In the genomic region with DNA sequence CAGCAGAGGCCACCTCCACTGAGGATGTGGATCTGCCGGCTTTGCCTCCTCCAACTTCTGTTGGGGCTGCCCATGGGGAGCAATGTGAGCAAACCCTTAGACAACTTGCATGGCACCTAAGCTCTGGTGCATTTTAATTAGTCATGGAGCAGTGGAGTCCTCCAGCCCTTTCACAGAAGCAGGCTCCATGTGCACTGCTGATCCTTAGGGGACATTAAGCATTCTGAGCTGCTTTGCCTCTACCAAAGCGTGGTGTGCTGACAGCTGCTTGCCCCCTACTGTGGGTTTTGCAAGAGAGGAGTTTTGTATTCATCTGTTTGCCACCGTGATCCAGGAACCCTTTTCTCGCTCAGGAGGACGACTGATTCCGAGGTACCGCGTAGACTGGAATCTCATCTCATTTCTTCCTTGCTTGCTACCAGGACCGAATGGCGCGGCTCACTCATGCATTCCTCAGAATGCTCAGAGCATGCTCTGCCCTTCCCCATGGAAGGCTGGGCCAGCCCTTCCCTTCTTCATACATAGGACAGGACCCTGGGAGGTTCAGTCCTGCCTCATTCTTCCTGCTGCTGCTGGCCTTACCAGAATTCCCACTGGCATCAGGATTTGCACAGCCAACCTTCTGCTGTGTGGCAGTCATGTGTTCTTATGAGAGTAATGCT, we compare ENCODE assay signal across 18 cellular contexts.
"Had no signal": no experiment of that assay in that cellular context is flagged by ENCODE, and none has a peak within 500 bp of the region (broad histone marks: within the 10 kb centered on the region; RNA-seq: fewer than 3 reads in every experiment).

No MANE protein-coding gene starts in this region.

- H3K4me3 Mint-ChIP-seq: activated naive CD4-positive, alpha-beta T cell treated with anti-CD3 and anti-CD28 coated beads, Interleukin-2, amount 50 U/mL, for 24 hours; stimulated activated naive CD8-positive, alpha-beta T cell treated with anti-CD3 and anti-CD28 coated beads, Interleukin-15, amount 100 ng/mL, for 72 hours had no signal

- H3K27ac Mint-ChIP-seq: activated naive CD4-positive, alpha-beta T cell treated with anti-CD3 and anti-CD28 coated beads, Interleukin-2, amount 50 U/mL, for 24 hours had no signal

- H3K4me1 ChIP-seq: ascending aorta, breast epithelium, left ventricle myocardium inferior, suprapubic skin, vagina had no signal

- H3K27me3 ChIP-seq: ascending aorta, breast epithelium, ovary, right lobe of liver, suprapubic skin, vagina had no signal

- H3K4me1 Mint-ChIP-seq: activated naive CD4-positive, alpha-beta T cell treated with anti-CD3 and anti-CD28 coated beads, Interleukin-2, amount 50 U/mL, for 24 hours; stimulated activated naive CD8-positive, alpha-beta T cell treated with anti-CD3 and anti-CD28 coated beads, Interleukin-15, amount 100 ng/mL, for 72 hours had no signal

- H3K36me3 ChIP-seq: ascending aorta, breast epithelium, left ventricle myocardium inferior, ovary, right lobe of liver, suprapubic skin, vagina had no signal

- ATAC-seq: right lobe of liver; stimulated activated naive CD8-positive, alpha-beta T cell treated with anti-CD3 and anti-CD28 coated beads, Interleukin-15, amount 100 ng/mL, for 72 hours had no signal

- H3K9me3 Mint-ChIP-seq: activated naive CD4-positive, alpha-beta T cell treated with anti-CD3 and anti-CD28 coated beads, Interleukin-2, amount 50 U/mL, for 24 hours; stimulated activated naive CD8-positive, alpha-beta T cell treated with anti-CD3 and anti-CD28 coated beads, Interleukin-15, amount 100 ng/mL, for 72 hours had no signal

- H3K4me3 ChIP-seq: ascending aorta, breast epithelium, left ventricle myocardium inferior, ovary, right lobe of liver, smooth muscle cell, suprapubic skin, vagina had no signal

- H3K27ac ChIP-seq: ascending aorta, breast epithelium, left ventricle myocardium inferior, ovary, right lobe of liver, suprapubic skin, vagina, VCaP had no signal

- H3K36me3 Mint-ChIP-seq: activated naive CD4-positive, alpha-beta T cell treated with anti-CD3 and anti-CD28 coated beads, Interleukin-2, amount 50 U/mL, for 24 hours had no signal

- H3K4me2 ChIP-seq: smooth muscle cell had no signal

- H3K9me3 ChIP-seq: ascending aorta, breast epithelium, left ventricle myocardium inferior, ovary, right lobe of liver, suprapubic skin, vagina had no signal

- DNase-seq: activated CD4-positive, alpha-beta T cell treated with anti-CD3 and anti-CD28 coated beads, Interleukin-2, amount 50 U/mL, for 4 hours; activated gamma-delta T cell; cerebellar nuclear complex; cortex of kidney; head of caudate nucleus; left ventricle myocardium inferior; ovary; right lobe of liver; stimulated activated CD4-positive, alpha-beta T cell treated with anti-CD3 and anti-CD28 coated beads, Interleukin-4, amount 100 ng/mL, for 1 hour; stimulated activated naive CD8-positive, alpha-beta T cell treated with anti-CD3 and anti-CD28 coated beads, Interleukin-15, amount 100 ng/mL, for 72 hours; trophoblast cell had no signal
